1 cellular context compared by ENCODE assay signal in genomic region chr16:14427371-14427948, GRCh38.
TF ChIP-seq lines count a peak whose summit lies in the region.

No MANE protein-coding gene starts in this region.

TF ChIP-seq in HepG2, 621 proteins besides CTCF, POLR2A, EP300 and RAD21 (continued from another document):
- TF ChIP-seq ZBTB40 (IDR thresholded peaks at IDR 0.05) (no peak), ZBTB40 (CRISPR knock-in tag; IDR thresholded peaks at IDR 0.05) (0 out of 2 replicates have a peak, but pooled peaks have one; percentile 29)
- TF ChIP-seq, protein P1, sequence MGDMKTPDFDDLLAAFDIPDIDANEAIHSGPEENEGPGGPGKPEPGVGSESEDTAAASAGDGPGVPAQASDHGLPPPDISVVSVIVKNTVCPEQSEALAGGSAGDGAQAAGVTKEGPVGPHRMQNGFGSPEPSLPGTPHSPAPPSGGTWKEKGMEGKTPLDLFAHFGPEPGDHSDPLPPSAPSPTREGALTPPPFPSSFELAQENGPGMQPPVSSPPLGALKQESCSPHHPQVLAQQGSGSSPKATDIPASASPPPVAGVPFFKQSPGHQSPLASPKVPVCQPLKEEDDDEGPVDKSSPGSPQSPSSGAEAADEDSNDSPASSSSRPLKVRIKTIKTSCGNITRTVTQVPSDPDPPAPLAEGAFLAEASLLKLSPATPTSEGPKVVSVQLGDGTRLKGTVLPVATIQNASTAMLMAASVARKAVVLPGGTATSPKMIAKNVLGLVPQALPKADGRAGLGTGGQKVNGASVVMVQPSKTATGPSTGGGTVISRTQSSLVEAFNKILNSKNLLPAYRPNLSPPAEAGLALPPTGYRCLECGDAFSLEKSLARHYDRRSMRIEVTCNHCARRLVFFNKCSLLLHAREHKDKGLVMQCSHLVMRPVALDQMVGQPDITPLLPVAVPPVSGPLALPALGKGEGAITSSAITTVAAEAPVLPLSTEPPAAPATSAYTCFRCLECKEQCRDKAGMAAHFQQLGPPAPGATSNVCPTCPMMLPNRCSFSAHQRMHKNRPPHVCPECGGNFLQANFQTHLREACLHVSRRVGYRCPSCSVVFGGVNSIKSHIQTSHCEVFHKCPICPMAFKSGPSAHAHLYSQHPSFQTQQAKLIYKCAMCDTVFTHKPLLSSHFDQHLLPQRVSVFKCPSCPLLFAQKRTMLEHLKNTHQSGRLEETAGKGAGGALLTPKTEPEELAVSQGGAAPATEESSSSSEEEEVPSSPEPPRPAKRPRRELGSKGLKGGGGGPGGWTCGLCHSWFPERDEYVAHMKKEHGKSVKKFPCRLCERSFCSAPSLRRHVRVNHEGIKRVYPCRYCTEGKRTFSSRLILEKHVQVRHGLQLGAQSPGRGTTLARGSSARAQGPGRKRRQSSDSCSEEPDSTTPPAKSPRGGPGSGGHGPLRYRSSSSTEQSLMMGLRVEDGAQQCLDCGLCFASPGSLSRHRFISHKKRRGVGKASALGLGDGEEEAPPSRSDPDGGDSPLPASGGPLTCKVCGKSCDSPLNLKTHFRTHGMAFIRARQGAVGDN (CRISPR knock-in tag; IDR thresholded peaks at IDR 0.05) = 0 out of 2 replicates have a peak, but pooled peaks have one; percentile 13
